12 cellular contexts compared by ENCODE assay signal in genomic region chr1:186194107-186194756, GRCh38.
DNase-seq lines count a peak whose midpoint lies in the region; ATAC-seq and TF ChIP-seq lines count a peak whose summit lies in the region.
"Had no signal": no experiment of that assay in that cellular context is flagged by ENCODE, and none has a peak within 500 bp of the region (broad histone marks: within the 10 kb centered on the region; RNA-seq: fewer than 3 reads in every experiment).

No MANE protein-coding gene starts in this region.

- no peak for TF ChIP-seq POLR2A in erythroblast (IDR thresholded peaks at IDR 0.05; ENCODE audit: low read length)

- DNase-seq in erythroblast (lab: John Stamatoyannopoulos, UW) (peak; percentile 57 to 58), NCI-H1092 treated with DMSO at 0.1 percent for 48 hours (lab: John Stamatoyannopoulos, UW) (no peak), NCI-H128 (lab: John Stamatoyannopoulos, UW; ENCODE audit: unreplicated experiment) (no peak), NCI-H2081 (lab: John Stamatoyannopoulos, UW) (no peak), DMS53 (lab: John Stamatoyannopoulos, UW) (no peak)
- DNase-seq: activated CD8-positive, alpha-beta memory T cell treated with anti-CD3 and anti-CD28 coated beads, Interleukin-2, amount 50 U/mL, for 4 hours; NCI-H526 treated with DMSO at 0.1 percent for 48 hours; T1000 had no signal

- ATAC-seq in GM18909 (IDR thresholded peaks at IDR 0.05; ENCODE audit: poor library complexity, unreplicated experiment) (peak; percentile 96), GM21786 (IDR thresholded peaks at IDR 0.05; ENCODE audit: unreplicated experiment) (peak; percentile 94), HG03196 (IDR thresholded peaks at IDR 0.05; ENCODE audit: unreplicated experiment) (peak; percentile 85)
- ATAC-seq: stimulated activated effector memory CD8-positive, alpha-beta T cell treated with anti-CD3 and anti-CD28 coated beads, Interleukin-12 subunit alpha, Interleukin-12 subunit beta, amount 100 ng/mL, for 72 hours had no signal

Comparison
In these comparisons a context has a peak if more than half of its experiments do, and no peak if none do; other contexts are left out.
1. DNase-seq: peak in erythroblast (2 of 2); none in NCI-H1092 treated with DMSO at 0.1 percent for 48 hours (single experiment), NCI-H128 (single experiment), NCI-H2081 (0 of 2) and DMS53 (single experiment).
2. Peak in every context shown above with its lines, with median percentiles within 50 percentile points of each other: ATAC-seq.